18 cellular contexts compared by ENCODE assay signal in the genomic region with DNA sequence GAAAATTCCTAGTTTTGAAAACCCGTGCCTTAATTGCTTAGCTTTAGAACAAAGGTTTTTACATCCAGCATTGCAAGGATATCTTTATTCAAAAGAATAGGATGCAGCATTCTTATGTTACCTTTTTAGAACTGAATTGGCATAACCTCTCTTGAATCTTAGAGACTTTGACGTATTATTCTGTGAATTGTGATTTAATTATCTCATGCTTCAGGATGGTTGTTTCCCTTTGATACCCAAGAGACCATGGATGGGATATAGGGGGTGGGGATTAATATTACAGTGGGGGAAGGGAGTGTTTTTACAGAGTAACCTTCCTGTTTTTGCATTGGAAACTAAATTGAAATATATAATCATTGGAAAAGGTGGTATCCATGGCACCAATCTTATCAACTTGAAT.
"Had no signal": no experiment of that assay in that cellular context is flagged by ENCODE, and none has a peak within 500 bp of the region (broad histone marks: within the 10 kb centered on the region; RNA-seq: fewer than 3 reads in every experiment).

No MANE protein-coding gene starts in this region.

- H3K9me3 ChIP-seq: ovary, sigmoid colon, stomach, thoracic aorta, upper lobe of right lung had no signal

- H3K27me3 ChIP-seq: esophagus squamous epithelium, ovary, sigmoid colon, stomach, upper lobe of right lung had no signal

- DNase-seq: activated CD4-positive, alpha-beta T cell treated with anti-CD3 and anti-CD28 coated beads, Interleukin-2, amount 10 ng/mL, durations not matched to agents 7 days and 5 days; activated CD4-positive, CD25-positive, alpha-beta regulatory T cell; activated naive CD4-positive, alpha-beta T cell treated with Interleukin-2 at 50 U/mL for 16 hours; activated naive CD8-positive, alpha-beta T cell treated with anti-CD3 and anti-CD28 coated beads, Interleukin-2, amount 50 U/mL, for 24 hours; aorta; effector CD4-positive, alpha-beta T cell; esophagus squamous epithelium; kidney; left ventricle myocardium superior; ovary; sigmoid colon; stimulated activated CD4-positive, alpha-beta T cell treated with anti-CD3 and anti-CD28 coated beads, Interleukin-1b, Interleukin-23, amount 100 ng/mL, for 48 hours; stomach; SW 1271; upper lobe of right lung had no signal

- H3K36me3 ChIP-seq: esophagus squamous epithelium, ovary, sigmoid colon, stomach, thoracic aorta, upper lobe of right lung had no signal

- H3K4me3 ChIP-seq: coronary artery, esophagus squamous epithelium, ovary, sigmoid colon, stomach, thoracic aorta, upper lobe of right lung had no signal

- H3K27ac ChIP-seq: coronary artery, esophagus squamous epithelium, ovary, sigmoid colon, stomach, thoracic aorta, upper lobe of right lung had no signal

- ATAC-seq: activated naive CD8-positive, alpha-beta T cell treated with anti-CD3 and anti-CD28 coated beads, Interleukin-2, amount 50 U/mL, for 24 hours; left ventricle myocardium superior; natural killer cell treated with Interleukin-12 subunit alpha and Interleukin-12 subunit beta and Interleukin-15 and Interleukin-18, amount 100 ng/mL, for 72 hours; upper lobe of right lung had no signal
